ENCODE assay signal across 13 cellular contexts in genomic region chr14:66228267-66228970, GRCh38.
DNase-seq lines count a peak whose midpoint lies in the region; ATAC-seq, FAIRE-seq and TF ChIP-seq lines count a peak whose summit lies in the region.
"Had no signal": no experiment of that assay in that cellular context is flagged by ENCODE, and none has a peak within 500 bp of the region (broad histone marks: within the 10 kb centered on the region; RNA-seq: fewer than 3 reads in every experiment).

No MANE protein-coding gene starts in this region.

- peaks cover 5% of the 10 kb centered on the region for H3K4me1 ChIP-seq in astrocyte (ENCODE audit: insufficient read depth, low read length)

- H3K36me3 ChIP-seq in astrocyte (ENCODE audit: insufficient read depth, low read length): no peaks in the 10 kb centered on the region
- H3K36me3 ChIP-seq: ovary had no signal

- no peaks in the 10 kb centered on the region for H3K9me3 ChIP-seq in astrocyte (ENCODE audit: insufficient read depth, low read depth, low read length)
- H3K9me3 ChIP-seq: ovary had no signal

- DNase-seq in Caki2 (ENCODE audit: low read depth) (peak; percentile 73), HTR-8/SVneo (ENCODE audit: insufficient read length, low spot score) (no peak), astrocyte (ENCODE audit: low read depth) (peak; percentile 70), kidney tubule cell (ENCODE audit: low spot score) (peak; percentile 91), NCI-H774 (lab: John Stamatoyannopoulos, UW) (no peak), chondrocyte (ENCODE audit: low spot score) (no peak)
- DNase-seq: NCI-H345, ovary, substantia nigra had no signal

- peak; percentile 44 for FAIRE-seq in HTR-8/SVneo (lab: Jason Lieb, UNC)
- peak; percentile 39 for FAIRE-seq in astrocyte (lab: Jason Lieb, UNC)
- FAIRE-seq: endometrium had no signal

- in situ Hi-C loops in Caki2 (cut with HindIII; ENCODE audit: low pct_unique_long_range_greater_than_20kb, low sequenced_read_pairs): no loop called here

- TF ChIP-seq CTCF in astrocyte (IDR thresholded peaks at IDR 0.05; ENCODE audit: insufficient read depth, low read depth, low read length) (no peak), chondrocyte (IDR thresholded peaks at IDR 0.05) (no peak)

- H3K27me3 Mint-ChIP-seq in astrocyte (ENCODE audit: low read depth, unreplicated experiment): no peaks in the 10 kb centered on the region
- no peaks in the 10 kb centered on the region for H3K27me3 Mint-ChIP-seq in chondrocyte (ENCODE audit: low read depth)
- H3K27me3 Mint-ChIP-seq: CD4-positive, CD25-positive, alpha-beta regulatory T cell had no signal

- H3K9me3 Mint-ChIP-seq in astrocyte (ENCODE audit: unreplicated experiment): peaks cover 7% of the 10 kb centered on the region
- H3K9me3 Mint-ChIP-seq in chondrocyte (ENCODE audit: low read depth): peaks cover 28% of the 10 kb centered on the region

- H3K4me1 Mint-ChIP-seq in astrocyte (ENCODE audit: low read depth, unreplicated experiment) (no peaks in the 10 kb centered on the region), chondrocyte (ENCODE audit: low read depth) (no peaks in the 10 kb centered on the region)

- H3K27ac ChIP-seq in astrocyte (ENCODE audit: low read depth, low read length): no peak overlapping the region
- H3K27ac ChIP-seq: ovary had no signal

- no peak overlapping the region for H3K4me3 Mint-ChIP-seq in astrocyte (ENCODE audit: unreplicated experiment)
- no peak overlapping the region for H3K4me3 Mint-ChIP-seq in chondrocyte (ENCODE audit: unreplicated experiment)
- H3K4me3 Mint-ChIP-seq: CD4-positive, CD25-positive, alpha-beta regulatory T cell had no signal

- no peaks in the 10 kb centered on the region for H3K36me3 Mint-ChIP-seq in astrocyte (ENCODE audit: low read depth, unreplicated experiment)
- no peaks in the 10 kb centered on the region for H3K36me3 Mint-ChIP-seq in chondrocyte (ENCODE audit: low read depth)
- H3K36me3 Mint-ChIP-seq: CD4-positive, CD25-positive, alpha-beta regulatory T cell had no signal

- no peaks in the 10 kb centered on the region for H3K27me3 ChIP-seq in astrocyte (ENCODE audit: insufficient read depth, low read length)
- H3K27me3 ChIP-seq: ovary had no signal

- no peak overlapping the region for H3K9ac ChIP-seq in astrocyte (ENCODE audit: low read length)

- no peak overlapping the region for H3K27ac Mint-ChIP-seq in astrocyte (ENCODE audit: unreplicated experiment)
- no peak overlapping the region for H3K27ac Mint-ChIP-seq in chondrocyte (ENCODE audit: unreplicated experiment)
- H3K27ac Mint-ChIP-seq: CD4-positive, CD25-positive, alpha-beta regulatory T cell had no signal

- H3K4me2 ChIP-seq in astrocyte (ENCODE audit: low read length): no peak overlapping the region

- no peaks in the 10 kb centered on the region for H3K79me2 ChIP-seq in astrocyte (ENCODE audit: insufficient read depth, low read length)

- no peak overlapping the region for H3K4me3 ChIP-seq in astrocyte (ENCODE audit: insufficient read depth, low read depth, low read length)
- H3K4me3 ChIP-seq: ovary had no signal

- no peak for ATAC-seq in HG02610 (IDR thresholded peaks at IDR 0.05; ENCODE audit: unreplicated experiment)
- ATAC-seq in GM18867 (IDR thresholded peaks at IDR 0.05; ENCODE audit: unreplicated experiment): no peak

- H2AFZ ChIP-seq in astrocyte (ENCODE audit: low read depth, low read length): no peak overlapping the region

- no peaks in the 10 kb centered on the region for H4K20me1 ChIP-seq in astrocyte (ENCODE audit: insufficient read depth, low read length)

Comparison
In these comparisons a context has a peak if more than half of its experiments do, and no peak if none do; other contexts are left out.
1. DNase-seq: peak in Caki2 (single experiment), astrocyte (single experiment) and kidney tubule cell (single experiment); none in HTR-8/SVneo (single experiment), NCI-H774 (single experiment) and chondrocyte (single experiment).